20 cellular contexts compared by ENCODE assay signal in the genomic region with DNA sequence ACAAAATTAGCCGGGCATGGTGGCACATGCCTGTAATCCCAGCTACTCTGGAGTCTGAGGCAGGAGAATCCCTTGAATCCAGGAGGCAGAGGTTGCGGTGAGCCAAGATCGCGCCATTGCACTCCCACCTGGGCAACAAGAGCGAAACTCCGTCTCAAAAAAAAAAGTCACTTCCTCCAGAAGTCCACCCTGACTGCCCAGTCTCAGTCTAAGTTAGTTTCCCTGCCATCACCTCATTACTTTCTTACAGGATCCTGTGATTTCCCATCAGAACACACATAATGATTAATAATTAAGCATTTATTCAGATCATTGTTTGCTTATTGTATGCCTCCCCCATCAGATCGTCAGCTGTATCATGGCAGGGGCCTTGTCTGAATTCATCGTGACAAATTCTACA. TPM values are rescaled to one million over a fixed set of nuclear protein-coding genes. Genes with fewer than 3 reads are reported as not detected.
A peak's percentile ranks its signal among the peaks of the same experiment; 100 is the strongest.
DNase-seq lines count a peak whose midpoint lies in the region; ATAC-seq, FAIRE-seq and TF ChIP-seq lines count a peak whose summit lies in the region.
"Had no signal": no experiment of that assay in that cellular context is flagged by ENCODE, and none has a peak within 500 bp of the region (broad histone marks: within the 10 kb centered on the region; RNA-seq: fewer than 3 reads in every experiment).

No MANE protein-coding gene starts in this region.

- no peak for DNase-seq in HepG2 (ENCODE audit: low spot score)
- no peak for DNase-seq in right lobe of liver
- no peak for DNase-seq in PC-9
- no peak for DNase-seq in progenitor cell of endocrine pancreas (ENCODE audit: low spot score, unreplicated experiment)
- no peak for DNase-seq in NCI-H446 treated with DMSO at 0.1 percent for 48 hours (lab: John Stamatoyannopoulos, UW)
- DNase-seq in T1000 (lab: John Stamatoyannopoulos, UW): no peak
- DNase-seq: 8988T; C1 segment of cervical spinal cord; CD4-positive, alpha-beta memory T cell; COR-L47; DMS79; EL; GDM1; H9 had no signal

- H3K27me3 Mint-ChIP-seq in activated T-helper 17 cell treated with anti-CD3 and anti-CD28 coated beads, Interleukin-2, amount 50 U/mL, for 72 hours: no peaks in the 10 kb centered on the region
- H3K27me3 Mint-ChIP-seq in progenitor cell of endocrine pancreas: peaks cover 3% of the 10 kb centered on the region
- H3K27me3 Mint-ChIP-seq: CD4-positive, alpha-beta memory T cell had no signal

- no peak overlapping the region for H3K4me3 Mint-ChIP-seq in activated T-helper 17 cell treated with anti-CD3 and anti-CD28 coated beads, Interleukin-2, amount 50 U/mL, for 72 hours
- no peak overlapping the region for H3K4me3 Mint-ChIP-seq in progenitor cell of endocrine pancreas (ENCODE audit: low read depth)
- H3K4me3 Mint-ChIP-seq: CD4-positive, alpha-beta memory T cell; GM23338 had no signal

- H3K9me2 ChIP-seq in PC-9 (ENCODE audit: insufficient read depth): no peaks in the 10 kb centered on the region

- H2AFZ ChIP-seq in HepG2 (ENCODE audit: low read length): no peak overlapping the region
- no peak overlapping the region for H2AFZ ChIP-seq in PC-9
- H2AFZ ChIP-seq: GM23338 had no signal

- H3K4me2 ChIP-seq in HepG2 (ENCODE audit: low read depth, low read length): no peak overlapping the region
- no peak overlapping the region for H3K4me2 ChIP-seq in PC-9
- H3K4me2 ChIP-seq: GM23338 had no signal

- CTCF ChIA-PET in HepG2 (lab: Yijun Ruan, JAX; ENCODE audit: low intra/inter-chr PET ratio, low total read pairs) (no interaction called here), PC-9 (lab: Charles Lee) (interaction anchor here (0.6 kb wide), 1 partner anchor 114 kb away, joined by 3 read pairs; no protein-coding TSS in a partner anchor)

- in situ Hi-C loops in HepG2 (cut with HindIII; ENCODE audit: extremely low pct_ligation_motif_present, low pct_unique_long_range_greater_than_20kb): no loop called here

- peak overlapping the region; percentile 19 for H3K27ac Mint-ChIP-seq in activated T-helper 17 cell treated with anti-CD3 and anti-CD28 coated beads, Interleukin-2, amount 50 U/mL, for 72 hours
- H3K27ac Mint-ChIP-seq in progenitor cell of endocrine pancreas: peak overlapping the region; percentile 23
- H3K27ac Mint-ChIP-seq: CD4-positive, alpha-beta memory T cell; GM23338 had no signal

- no TSS peak for BruUV-seq in HepG2 (replicated peaks; lab: Mats Ljungman, UMichigan)
- no TSS peak for BruUV-seq in PC-9 (replicated peaks; lab: Mats Ljungman, UMichigan)

- no peak for ATAC-seq in HepG2
- ATAC-seq in right lobe of liver: no peak
- no peak for ATAC-seq in activated T-helper 17 cell treated with anti-CD3 and anti-CD28 coated beads, Interleukin-2, amount 50 U/mL, for 72 hours (replicated peaks)
- ATAC-seq in gastroesophageal sphincter: no peak
- ATAC-seq: GM12878, HCT116 had no signal

- TF ChIP-seq CTCF in HepG2 (CRISPR knock-in tag; IDR thresholded peaks at IDR 0.05) (no peak), right lobe of liver (IDR thresholded peaks at IDR 0.05) (no peak), PC-9 (conservative IDR thresholded peaks at IDR 0.05) (no peak), progenitor cell of endocrine pancreas (IDR thresholded peaks at IDR 0.05; ENCODE audit: unreplicated experiment) (no peak), gastroesophageal sphincter (IDR thresholded peaks at IDR 0.05) (no peak)

- H3K4me1 Mint-ChIP-seq in activated T-helper 17 cell treated with anti-CD3 and anti-CD28 coated beads, Interleukin-2, amount 50 U/mL, for 72 hours: peaks cover 14% of the 10 kb centered on the region
- H3K4me1 Mint-ChIP-seq in progenitor cell of endocrine pancreas (ENCODE audit: low read depth): peaks cover 20% of the 10 kb centered on the region

- no peak for FAIRE-seq in HepG2 (lab: Jason Lieb, UNC)
- FAIRE-seq: GM12878, GM18507 had no signal

- H3K9me3 Mint-ChIP-seq in activated T-helper 17 cell treated with anti-CD3 and anti-CD28 coated beads, Interleukin-2, amount 50 U/mL, for 72 hours: no peaks in the 10 kb centered on the region
- no peaks in the 10 kb centered on the region for H3K9me3 Mint-ChIP-seq in progenitor cell of endocrine pancreas (ENCODE audit: low read depth)
- H3K9me3 Mint-ChIP-seq: CD4-positive, alpha-beta memory T cell; GM23338; H9 had no signal

- peaks cover 90% of the 10 kb centered on the region for H3F3A ChIP-seq in PC-9 (ENCODE audit: insufficient read depth, low read depth)

- H4K20me1 ChIP-seq in HepG2 (ENCODE audit: insufficient read depth, low read length) (no peaks in the 10 kb centered on the region), PC-9 (ENCODE audit: insufficient read depth) (no peaks in the 10 kb centered on the region)

- TF ChIP-seq POLR2A in HepG2 (IDR thresholded peaks at IDR 0.05; ENCODE audit: insufficient read depth in 1 of 2, low read depth in 2 of 2, low read length in 2 of 2) (no peak), right lobe of liver (IDR thresholded peaks at IDR 0.05) (no peak), gastroesophageal sphincter (IDR thresholded peaks at IDR 0.05) (no peak)

- H3K4me1 ChIP-seq in HepG2 (ENCODE audit: insufficient read depth, low read length) (peaks cover 79% of the 10 kb centered on the region), right lobe of liver (peaks cover 0 to 55% (median 32%) of the 10 kb centered on the region in 4 donors), PC-9 (replicated peaks; ENCODE audit: insufficient read depth) (peaks cover 74% of the 10 kb centered on the region), gastroesophageal sphincter (peaks cover 0 to 10% (median 4%) of the 10 kb centered on the region in 3 donors)

- no peak for TF ChIP-seq EP300 in HepG2 (IDR thresholded peaks at IDR 0.05; ENCODE audit: low read depth in 2 of 2, low read length in 2 of 2)
- no peak for TF ChIP-seq EP300 in HepG2 (CRISPR knock-in tag; IDR thresholded peaks at IDR 0.05; ENCODE audit: borderline replicate concordance)
- TF ChIP-seq EP300 in gastroesophageal sphincter (IDR thresholded peaks at IDR 0.05): no peak

- 100% methylated on average over 8 of the region's 8 CpGs for WGBS in HepG2 (ENCODE audit: low lambda C conversion rate)
- WGBS in right lobe of liver (ENCODE audit: insufficient coverage, low coverage, low lambda C conversion rate, missing lambda C conversion rate): 82% methylated on average over 7 of the region's 8 CpGs
- WGBS in gastroesophageal sphincter (ENCODE audit: low coverage in 1 of 2), 2 donors: 94 to 98% methylated on average over 2 to 7 of the region's 8 CpGs

- H3K27me3 ChIP-seq in HepG2 (ENCODE audit: control insufficient read depth in 1 of 2, insufficient read depth in 2 of 2, low read length in 2 of 2) (no peaks in the 10 kb centered on the region), right lobe of liver (no peaks in the 10 kb centered on the region), PC-9 (ENCODE audit: insufficient read depth, low read depth) (no peaks in the 10 kb centered on the region), gastroesophageal sphincter (no peaks in the 10 kb centered on the region)

- H3K27ac ChIP-seq in HepG2 (ENCODE audit: extremely low read length, insufficient read depth, low read length) (no peak overlapping the region), right lobe of liver (no peak overlapping the region), PC-9 (peak overlapping the region; percentile 77), gastroesophageal sphincter (no peak overlapping the region)

- intact Hi-C loops in HepG2 (cut with micrococcal nuclease; ENCODE audit: unreplicated experiment): no loop called here
- intact Hi-C loops in right lobe of liver (cut with DNase I): no loop called here
- intact Hi-C loops in PC-9 (cut with micrococcal nuclease; ENCODE audit: unreplicated experiment): no loop called here

- no peak overlapping the region for H3K9ac ChIP-seq in HepG2 (ENCODE audit: insufficient read depth, low read depth, low read length)

- H3K36me3 ChIP-seq in HepG2 (replicated peaks in 1 of 2; ENCODE audit: control insufficient read depth in 1 of 2, insufficient read depth in 2 of 2, low read length in 2 of 2) (no peaks in the 10 kb centered on the region), right lobe of liver (peaks cover 0 to 5% (median 0%) of the 10 kb centered on the region in 4 donors), PC-9 (ENCODE audit: low read depth) (peaks cover 33% of the 10 kb centered on the region), gastroesophageal sphincter (no peaks in the 10 kb centered on the region)

- no peaks in the 10 kb centered on the region for H3K36me3 Mint-ChIP-seq in activated T-helper 17 cell treated with anti-CD3 and anti-CD28 coated beads, Interleukin-2, amount 50 U/mL, for 72 hours (ENCODE audit: low read depth)
- H3K36me3 Mint-ChIP-seq in progenitor cell of endocrine pancreas (ENCODE audit: insufficient read depth): no peaks in the 10 kb centered on the region
- H3K36me3 Mint-ChIP-seq: CD4-positive, alpha-beta memory T cell had no signal

- H3K79me2 ChIP-seq in HepG2 (ENCODE audit: insufficient read depth, low read length): no peaks in the 10 kb centered on the region
- peaks cover 18% of the 10 kb centered on the region; the same call in 1 of the 2 replicates for H3K79me2 ChIP-seq in PC-9 (ENCODE audit: low read depth)

- H3K9me3 ChIP-seq in HepG2 (ENCODE audit: low read length): no peaks in the 10 kb centered on the region
- H3K9me3 ChIP-seq in right lobe of liver: no peaks in the 10 kb centered on the region
- H3K9me3 ChIP-seq in PC-9 (ENCODE audit: insufficient read depth, low read depth): no peaks in the 10 kb centered on the region
- no peaks in the 10 kb centered on the region for H3K9me3 ChIP-seq in gastroesophageal sphincter

- no peak overlapping the region for H3K4me3 ChIP-seq in HepG2 (replicated peaks in 1 of 3; ENCODE audit: insufficient read depth in 1 of 3, low read depth in 2 of 3, low read length in 3 of 3)
- no peak overlapping the region for H3K4me3 ChIP-seq in right lobe of liver
- no peak overlapping the region for H3K4me3 ChIP-seq in PC-9
- no peak overlapping the region for H3K4me3 ChIP-seq in gastroesophageal sphincter
- H3K4me3 ChIP-seq: GM12878, GM23338 had no signal

- POLR2A ChIA-PET in HepG2 (lab: Yijun Ruan, JAX) (interaction anchor here (1.6 to 7.6 kb wide), 2 partner anchors 18 to 25 kb away, joined by 3 to 85 read pairs; no protein-coding TSS in a partner anchor), PC-9 (lab: Charles Lee; ENCODE audit: unreplicated experiment) (interaction anchor here (0.7 kb wide), 1 partner anchor 282 kb away, joined by 8 read pairs; no protein-coding TSS in a partner anchor)

- no peak for TF ChIP-seq RAD21 in HepG2 (CRISPR knock-in tag; IDR thresholded peaks at IDR 0.05)

RNA-seq across cellular contexts. Expression of gene ABCC3, which starts 31.6 kb away (rescaled TPM):
- 18.0 and 25.2 TPM in 2 replicates for total RNA-seq in HepG2 (2016; rRNA removed; fragmentation: Illumina TruSeq; extraction: Trizol)
- 13.3 and 13.8 TPM in 2 replicates for total RNA-seq in HepG2 (2016; cell fraction: cytosol; rRNA removed; fragmentation: Illumina TruSeq; extraction: Trizol; ENCODE audit: low read depth)
- total RNA-seq in HepG2 (2016; cell fraction: insoluble cytoplasmic fraction; rRNA removed; fragmentation: Illumina TruSeq; extraction: Trizol): 14.4 and 28.1 TPM in 2 replicates
- 23.1 and 25.2 TPM in 2 replicates for total RNA-seq in HepG2 (2016; cell fraction: membrane; rRNA removed; fragmentation: Illumina TruSeq; extraction: Trizol)
- total RNA-seq in HepG2 (2016; cell fraction: nucleus; rRNA removed; fragmentation: Illumina TruSeq; extraction: Trizol): 38.6 and 38.7 TPM in 2 replicates
- 50.5 and 50.7 TPM in 2 replicates for polyA plus RNA-seq in HepG2 (2011; rRNA removed)
- 19.0 and 24.0 TPM in 2 replicates for polyA plus RNA-seq in HepG2 (2011; cell fraction: cytosol; rRNA removed)
- polyA plus RNA-seq in HepG2 (2011; cell fraction: nucleus; rRNA removed): 331 and 391 TPM in 2 replicates
- 15.7 and 38.4 TPM in 2 replicates for polyA plus RNA-seq in HepG2 (2012)
- 15.1 and 15.9 TPM in 2 replicates for polyA plus RNA-seq in HepG2 (2016; cell fraction: cytosol; fragmentation: Illumina TruSeq; extraction: Trizol; ENCODE audit: low read depth)
- polyA plus RNA-seq in HepG2 (2016; cell fraction: insoluble cytoplasmic fraction; fragmentation: Illumina TruSeq; extraction: Trizol; ENCODE audit: low read depth): 17.3 and 21.5 TPM in 2 replicates
- 23.7 and 24.5 TPM in 2 replicates for polyA plus RNA-seq in HepG2 (2016; cell fraction: membrane; fragmentation: Illumina TruSeq; extraction: Trizol; ENCODE audit: low read depth)
- 84.3 and 87.4 TPM in 2 replicates for polyA plus RNA-seq in HepG2 (2016; cell fraction: nucleus; fragmentation: Illumina TruSeq; extraction: Trizol; ENCODE audit: insufficient read depth, low read depth)
- 73.4 and 78.1 TPM in 2 replicates for polyA minus RNA-seq in HepG2 (2011; rRNA and poly(A)+ RNA removed; ENCODE audit: low replicate concordance)
- 10.9 and 17.8 TPM in 2 replicates for polyA minus RNA-seq in HepG2 (2011; cell fraction: cytosol; rRNA and poly(A)+ RNA removed)
- 61.9 and 63.1 TPM in 2 replicates for polyA minus RNA-seq in HepG2 (2011; cell fraction: nucleus; rRNA and poly(A)+ RNA removed)
- 100 to 1,000 TPM; 146 to 286 (median 178) TPM for total RNA-seq in right lobe of liver
- total RNA-seq in PC-9 (2021): 221 and 273 TPM in 2 replicates
- total RNA-seq in activated T-helper 17 cell treated with anti-CD3 and anti-CD28 coated beads, Interleukin-2, amount 50 U/mL, for 72 hours: under 1 TPM in 1 of 2 donors, not detected in 1; 0.40 TPM
- total RNA-seq in progenitor cell of endocrine pancreas: 1.6 and 2.3 TPM in 2 replicates
- total RNA-seq in gastroesophageal sphincter: 10 to 100 TPM in 1 of 4 donors, 1 to 10 TPM in 3; 2.0 to 18.7 (median 5.1) TPM
- total RNA-seq: GM23338 had no signal
- polyA plus RNA-seq: CD4-positive, alpha-beta memory T cell; GM23338 had no signal

RNA-seq across cellular contexts. Expression of gene ANKRD40, which starts 41.4 kb away (rescaled TPM):
- 46.4 and 52.4 TPM in 2 replicates for total RNA-seq in HepG2 (2016; rRNA removed; fragmentation: Illumina TruSeq; extraction: Trizol)
- total RNA-seq in HepG2 (2016; cell fraction: cytosol; rRNA removed; fragmentation: Illumina TruSeq; extraction: Trizol; ENCODE audit: low read depth): 14.8 and 17.0 TPM in 2 replicates
- total RNA-seq in HepG2 (2016; cell fraction: insoluble cytoplasmic fraction; rRNA removed; fragmentation: Illumina TruSeq; extraction: Trizol): 43.9 and 45.1 TPM in 2 replicates
- total RNA-seq in HepG2 (2016; cell fraction: membrane; rRNA removed; fragmentation: Illumina TruSeq; extraction: Trizol): 53.6 and 57.7 TPM in 2 replicates
- 27.7 and 32.1 TPM in 2 replicates for total RNA-seq in HepG2 (2016; cell fraction: nucleus; rRNA removed; fragmentation: Illumina TruSeq; extraction: Trizol)
- 30.2 and 35.0 TPM in 2 replicates for polyA plus RNA-seq in HepG2 (2011; rRNA removed)
- 20.9 and 27.5 TPM in 2 replicates for polyA plus RNA-seq in HepG2 (2011; cell fraction: cytosol; rRNA removed)
- 14.0 and 17.7 TPM in 2 replicates for polyA plus RNA-seq in HepG2 (2011; cell fraction: nucleus; rRNA removed)
- 25.7 and 26.1 TPM in 2 replicates for polyA plus RNA-seq in HepG2 (2012)
- polyA plus RNA-seq in HepG2 (2016; cell fraction: cytosol; fragmentation: Illumina TruSeq; extraction: Trizol; ENCODE audit: low read depth): 12.7 TPM in 2 replicates
- polyA plus RNA-seq in HepG2 (2016; cell fraction: insoluble cytoplasmic fraction; fragmentation: Illumina TruSeq; extraction: Trizol; ENCODE audit: low read depth): 37.2 and 46.0 TPM in 2 replicates
- polyA plus RNA-seq in HepG2 (2016; cell fraction: membrane; fragmentation: Illumina TruSeq; extraction: Trizol; ENCODE audit: low read depth): 34.9 and 37.7 TPM in 2 replicates
- polyA plus RNA-seq in HepG2 (2016; cell fraction: nucleus; fragmentation: Illumina TruSeq; extraction: Trizol; ENCODE audit: insufficient read depth, low read depth): 52.0 and 58.7 TPM in 2 replicates
- polyA minus RNA-seq in HepG2 (2011; rRNA and poly(A)+ RNA removed; ENCODE audit: low replicate concordance): 22.7 and 24.6 TPM in 2 replicates
- 31.7 and 31.9 TPM in 2 replicates for polyA minus RNA-seq in HepG2 (2011; cell fraction: cytosol; rRNA and poly(A)+ RNA removed)
- 21.2 and 23.9 TPM in 2 replicates for polyA minus RNA-seq in HepG2 (2011; cell fraction: nucleus; rRNA and poly(A)+ RNA removed)
- 10 to 100 TPM; 13.9 to 17.4 (median 15.1) TPM for total RNA-seq in right lobe of liver
- total RNA-seq in PC-9 (2021): 24.4 and 33.5 TPM in 2 replicates
- 10 to 100 TPM; 13.0 to 29.9 TPM for total RNA-seq in activated T-helper 17 cell treated with anti-CD3 and anti-CD28 coated beads, Interleukin-2, amount 50 U/mL, for 72 hours
- total RNA-seq in progenitor cell of endocrine pancreas: 39.0 and 39.2 TPM in 2 replicates
- 100 to 1,000 TPM in 1 of 4 donors, 10 to 100 TPM in 3; 65.8 to 125 (median 89.2) TPM for total RNA-seq in gastroesophageal sphincter

RNA-seq across cellular contexts. Expression of gene LUC7L3, which starts 53.1 kb away (rescaled TPM):
- 60.2 and 108 TPM in 2 replicates for total RNA-seq in HepG2 (2016; rRNA removed; fragmentation: Illumina TruSeq; extraction: Trizol)
- 18.8 and 26.1 TPM in 2 replicates for total RNA-seq in HepG2 (2016; cell fraction: cytosol; rRNA removed; fragmentation: Illumina TruSeq; extraction: Trizol; ENCODE audit: low read depth)
- total RNA-seq in HepG2 (2016; cell fraction: insoluble cytoplasmic fraction; rRNA removed; fragmentation: Illumina TruSeq; extraction: Trizol): 62.5 and 109 TPM in 2 replicates
- total RNA-seq in HepG2 (2016; cell fraction: membrane; rRNA removed; fragmentation: Illumina TruSeq; extraction: Trizol): 14.5 and 18.9 TPM in 2 replicates
- 195 TPM in 2 replicates for total RNA-seq in HepG2 (2016; cell fraction: nucleus; rRNA removed; fragmentation: Illumina TruSeq; extraction: Trizol)
- polyA plus RNA-seq in HepG2 (2011; rRNA removed): 95.9 and 120 TPM in 2 replicates
- polyA plus RNA-seq in HepG2 (2011; cell fraction: cytosol; rRNA removed): 30.0 and 34.7 TPM in 2 replicates
- polyA plus RNA-seq in HepG2 (2011; cell fraction: nucleus; rRNA removed): 415 and 478 TPM in 2 replicates
- polyA plus RNA-seq in HepG2 (2012): 194 and 235 TPM in 2 replicates
- 7.1 and 8.6 TPM in 2 replicates for polyA plus RNA-seq in HepG2 (2016; cell fraction: cytosol; fragmentation: Illumina TruSeq; extraction: Trizol; ENCODE audit: low read depth)
- polyA plus RNA-seq in HepG2 (2016; cell fraction: insoluble cytoplasmic fraction; fragmentation: Illumina TruSeq; extraction: Trizol; ENCODE audit: low read depth): 136 and 147 TPM in 2 replicates
- polyA plus RNA-seq in HepG2 (2016; cell fraction: membrane; fragmentation: Illumina TruSeq; extraction: Trizol; ENCODE audit: low read depth): 13.0 and 18.1 TPM in 2 replicates
- 530 TPM in 2 replicates for polyA plus RNA-seq in HepG2 (2016; cell fraction: nucleus; fragmentation: Illumina TruSeq; extraction: Trizol; ENCODE audit: insufficient read depth, low read depth)
- polyA minus RNA-seq in HepG2 (2011; rRNA and poly(A)+ RNA removed; ENCODE audit: low replicate concordance): 33.0 and 52.4 TPM in 2 replicates
- polyA minus RNA-seq in HepG2 (2011; cell fraction: cytosol; rRNA and poly(A)+ RNA removed): 14.1 and 14.4 TPM in 2 replicates
- polyA minus RNA-seq in HepG2 (2011; cell fraction: nucleus; rRNA and poly(A)+ RNA removed): 321 and 363 TPM in 2 replicates
- total RNA-seq in right lobe of liver: 10 to 100 TPM; 15.4 to 50.5 (median 31.0) TPM
- total RNA-seq in PC-9 (2021): 147 and 212 TPM in 2 replicates
- total RNA-seq in activated T-helper 17 cell treated with anti-CD3 and anti-CD28 coated beads, Interleukin-2, amount 50 U/mL, for 72 hours: 100 to 1,000 TPM; 113 to 142 TPM
- total RNA-seq in progenitor cell of endocrine pancreas: 168 and 184 TPM in 2 replicates
- 100 to 1,000 TPM in 1 of 4 donors, 10 to 100 TPM in 3; 40.1 to 134 (median 54.6) TPM for total RNA-seq in gastroesophageal sphincter
